14 cellular contexts compared by ENCODE assay signal in genomic region chr7:129370812-129371211, GRCh38.
A peak's percentile ranks its signal among the peaks of the same experiment; 100 is the strongest.
DNase-seq lines count a peak whose midpoint lies in the region; TF ChIP-seq lines count a peak whose summit lies in the region.
"Had no signal": no experiment of that assay in that cellular context is flagged by ENCODE, and none has a peak within 500 bp of the region (broad histone marks: within the 10 kb centered on the region; RNA-seq: fewer than 3 reads in every experiment).

No MANE protein-coding gene starts in this region.

- no peaks in the 10 kb centered on the region for H4K20me1 ChIP-seq in Loucy (ENCODE audit: insufficient read depth, low read length, poor library complexity, severe bottlenecking)
- H4K20me1 ChIP-seq in neural progenitor cell (ENCODE audit: low read depth) = peaks cover 6% of the 10 kb centered on the region

- H3K4me1 Mint-ChIP-seq in neural progenitor cell = peaks cover 35% of the 10 kb centered on the region

- H3K4me3 ChIP-seq in GM06990 (replicated peaks; ENCODE audit: low read depth, low read length) (no peak overlapping the region), Loucy (ENCODE audit: low read length, poor library complexity, severe bottlenecking) (no peak overlapping the region), brain microvascular endothelial cell (ENCODE audit: low read depth, low read length) (no peak overlapping the region), neural progenitor cell (no peak overlapping the region)

- no peaks in the 10 kb centered on the region for H3K27me3 Mint-ChIP-seq in neural progenitor cell (ENCODE audit: insufficient read depth, low read depth)

- H3K36me3 ChIP-seq in GM06990 (ENCODE audit: control insufficient read depth, insufficient read depth, low read length) (no peaks in the 10 kb centered on the region), Loucy (ENCODE audit: insufficient read depth, low read length) (no peaks in the 10 kb centered on the region), brain microvascular endothelial cell (replicated peaks) (no peaks in the 10 kb centered on the region), neural progenitor cell (no peaks in the 10 kb centered on the region)

- H3K9me2 ChIP-seq in Loucy (replicated peaks; ENCODE audit: low read depth, low read length) = no peaks in the 10 kb centered on the region

- H2AFZ ChIP-seq in Loucy (ENCODE audit: low read length) (no peak overlapping the region), neural progenitor cell (replicated peaks) (no peak overlapping the region)

- DNase-seq in GM06990 (ENCODE audit: extremely low read depth, insufficient read length) = no peak
- no peak for DNase-seq in brain microvascular endothelial cell
- DNase-seq in neural progenitor cell (ENCODE audit: low spot score) = peak; percentile 14
- no peak for DNase-seq in C1 segment of cervical spinal cord (lab: John Stamatoyannopoulos, UW)
- DNase-seq in activated CD4-positive, CD25-positive, alpha-beta regulatory T cell (lab: John Stamatoyannopoulos, UW) = no peak
- DNase-seq in NCI-H524 treated with DMSO at 0.1 percent for 48 hours (lab: John Stamatoyannopoulos, UW) = no peak
- DNase-seq: cerebellar nuclear complex; hippocampal formation; Karpas-422; NCI-H2171; stimulated activated CD4-positive, alpha-beta T cell treated with anti-CD3 and anti-CD28 coated beads, Interleukin-4, amount 100 ng/mL, for 1 hour had no signal

- no peak overlapping the region for H3K9ac ChIP-seq in Loucy (ENCODE audit: low read depth, low read length, poor library complexity, severe bottlenecking)
- H3K9ac ChIP-seq in neural progenitor cell = no peak overlapping the region

- H3F3A ChIP-seq in Loucy (ENCODE audit: low read depth) = no peaks in the 10 kb centered on the region
- H3F3A ChIP-seq in neural progenitor cell (ENCODE audit: low read depth) = peaks cover 17% of the 10 kb centered on the region

- H3K9me3 ChIP-seq in Loucy (ENCODE audit: insufficient read depth, low read depth, low read length) (no peaks in the 10 kb centered on the region), neural progenitor cell (ENCODE audit: low read depth) (no peaks in the 10 kb centered on the region)

- TF ChIP-seq CTCF in GM06990 (IDR thresholded peaks at IDR 0.05; ENCODE audit: insufficient read depth, low read length, poor library complexity, severe bottlenecking) (peak; percentile 26), Loucy (conservative IDR thresholded peaks at IDR 0.05; ENCODE audit: low read length) (peak; percentile 15; the same call in 1 of the 2 replicates), brain microvascular endothelial cell (IDR thresholded peaks at IDR 0.05; ENCODE audit: low read depth, low read length, missing control alignments) (peak; percentile 15), neural progenitor cell (IDR thresholded peaks at IDR 0.05) (no peak)

- H3K4me3 Mint-ChIP-seq in neural progenitor cell = no peak overlapping the region
- H3K4me3 Mint-ChIP-seq: nephron had no signal

- H3K79me2 ChIP-seq in Loucy (ENCODE audit: insufficient read depth, low read length) (no peaks in the 10 kb centered on the region), neural progenitor cell (ENCODE audit: low read depth) (no peaks in the 10 kb centered on the region)

- no peaks in the 10 kb centered on the region for H3K27me3 ChIP-seq in GM06990 (replicated peaks; ENCODE audit: control insufficient read depth, insufficient read depth, low read length)
- no peaks in the 10 kb centered on the region for H3K27me3 ChIP-seq in Loucy (ENCODE audit: insufficient read depth, low read length, poor library complexity, severe bottlenecking)
- H3K27me3 ChIP-seq in brain microvascular endothelial cell (replicated peaks) = no peaks in the 10 kb centered on the region
- no peaks in the 10 kb centered on the region for H3K27me3 ChIP-seq in neural progenitor cell

- H3K4me2 ChIP-seq in Loucy (ENCODE audit: low read depth, low read length, poor library complexity, severe bottlenecking) (no peak overlapping the region), neural progenitor cell (no peak overlapping the region)

- in situ Hi-C loops in brain microvascular endothelial cell (cut with HindIII; ENCODE audit: low pct_ligation_motif_present, low sequenced_read_pairs) = no loop called here

- H3K4me1 ChIP-seq in Loucy (ENCODE audit: insufficient read depth, low read length, poor library complexity, severe bottlenecking) (peaks cover 10% of the 10 kb centered on the region), neural progenitor cell (peaks cover 23% of the 10 kb centered on the region)

- no peaks in the 10 kb centered on the region for H3K9me3 Mint-ChIP-seq in neural progenitor cell
- H3K9me3 Mint-ChIP-seq: nephron had no signal

- H3K27ac ChIP-seq in brain microvascular endothelial cell (no peak overlapping the region), neural progenitor cell (no peak overlapping the region)
- H3K27ac ChIP-seq: C4-2B had no signal

- no peaks in the 10 kb centered on the region for H3K36me3 Mint-ChIP-seq in neural progenitor cell

- H3K27ac Mint-ChIP-seq in neural progenitor cell = no peak overlapping the region
